ENCODE assay signal across 1 cellular context in the genomic region with DNA sequence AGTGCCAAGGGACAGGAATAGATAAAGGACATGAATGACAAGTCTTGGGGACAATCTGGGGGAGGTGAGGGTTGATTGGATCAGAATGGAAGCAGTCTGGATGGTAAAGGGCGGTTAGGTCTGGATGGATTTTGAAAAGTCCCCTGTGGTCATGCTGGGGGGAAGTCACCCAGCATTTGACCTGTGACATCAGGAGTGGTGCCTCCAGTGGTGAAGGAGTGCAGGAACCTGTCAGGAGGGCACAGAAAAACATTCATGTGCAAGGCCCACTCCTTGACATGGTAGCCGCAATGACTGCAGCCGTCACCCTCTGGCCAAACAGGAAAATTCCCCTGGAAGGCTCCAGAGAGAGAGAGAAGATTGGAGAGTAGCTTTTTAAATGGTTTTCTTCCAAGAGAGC.
TF ChIP-seq lines count a peak whose summit lies in the region.

No MANE protein-coding gene starts in this region.

TF ChIP-seq in WTC11, 78 proteins besides CTCF, POLR2A, EP300 and RAD21 (continued from another document):
- TF ChIP-seq, protein P1, sequence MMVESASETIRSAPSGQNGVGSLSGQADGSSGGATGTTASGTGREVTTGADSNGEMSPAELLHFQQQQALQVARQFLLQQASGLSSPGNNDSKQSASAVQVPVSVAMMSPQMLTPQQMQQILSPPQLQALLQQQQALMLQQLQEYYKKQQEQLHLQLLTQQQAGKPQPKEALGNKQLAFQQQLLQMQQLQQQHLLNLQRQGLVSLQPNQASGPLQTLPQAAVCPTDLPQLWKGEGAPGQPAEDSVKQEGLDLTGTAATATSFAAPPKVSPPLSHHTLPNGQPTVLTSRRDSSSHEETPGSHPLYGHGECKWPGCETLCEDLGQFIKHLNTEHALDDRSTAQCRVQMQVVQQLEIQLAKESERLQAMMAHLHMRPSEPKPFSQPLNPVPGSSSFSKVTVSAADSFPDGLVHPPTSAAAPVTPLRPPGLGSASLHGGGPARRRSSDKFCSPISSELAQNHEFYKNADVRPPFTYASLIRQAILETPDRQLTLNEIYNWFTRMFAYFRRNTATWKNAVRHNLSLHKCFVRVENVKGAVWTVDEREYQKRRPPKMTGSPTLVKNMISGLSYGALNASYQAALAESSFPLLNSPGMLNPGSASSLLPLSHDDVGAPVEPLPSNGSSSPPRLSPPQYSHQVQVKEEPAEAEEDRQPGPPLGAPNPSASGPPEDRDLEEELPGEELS (CRISPR knock-in tag; IDR thresholded peaks at IDR 0.05): no peak
- TF ChIP-seq, protein P2, sequence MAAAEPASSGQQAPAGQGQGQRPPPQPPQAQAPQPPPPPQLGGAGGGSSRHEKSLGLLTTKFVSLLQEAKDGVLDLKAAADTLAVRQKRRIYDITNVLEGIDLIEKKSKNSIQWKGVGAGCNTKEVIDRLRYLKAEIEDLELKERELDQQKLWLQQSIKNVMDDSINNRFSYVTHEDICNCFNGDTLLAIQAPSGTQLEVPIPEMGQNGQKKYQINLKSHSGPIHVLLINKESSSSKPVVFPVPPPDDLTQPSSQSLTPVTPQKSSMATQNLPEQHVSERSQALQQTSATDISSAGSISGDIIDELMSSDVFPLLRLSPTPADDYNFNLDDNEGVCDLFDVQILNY (CRISPR knock-in tag; IDR thresholded peaks at IDR 0.05): no peak
- TF ChIP-seq, protein P3, sequence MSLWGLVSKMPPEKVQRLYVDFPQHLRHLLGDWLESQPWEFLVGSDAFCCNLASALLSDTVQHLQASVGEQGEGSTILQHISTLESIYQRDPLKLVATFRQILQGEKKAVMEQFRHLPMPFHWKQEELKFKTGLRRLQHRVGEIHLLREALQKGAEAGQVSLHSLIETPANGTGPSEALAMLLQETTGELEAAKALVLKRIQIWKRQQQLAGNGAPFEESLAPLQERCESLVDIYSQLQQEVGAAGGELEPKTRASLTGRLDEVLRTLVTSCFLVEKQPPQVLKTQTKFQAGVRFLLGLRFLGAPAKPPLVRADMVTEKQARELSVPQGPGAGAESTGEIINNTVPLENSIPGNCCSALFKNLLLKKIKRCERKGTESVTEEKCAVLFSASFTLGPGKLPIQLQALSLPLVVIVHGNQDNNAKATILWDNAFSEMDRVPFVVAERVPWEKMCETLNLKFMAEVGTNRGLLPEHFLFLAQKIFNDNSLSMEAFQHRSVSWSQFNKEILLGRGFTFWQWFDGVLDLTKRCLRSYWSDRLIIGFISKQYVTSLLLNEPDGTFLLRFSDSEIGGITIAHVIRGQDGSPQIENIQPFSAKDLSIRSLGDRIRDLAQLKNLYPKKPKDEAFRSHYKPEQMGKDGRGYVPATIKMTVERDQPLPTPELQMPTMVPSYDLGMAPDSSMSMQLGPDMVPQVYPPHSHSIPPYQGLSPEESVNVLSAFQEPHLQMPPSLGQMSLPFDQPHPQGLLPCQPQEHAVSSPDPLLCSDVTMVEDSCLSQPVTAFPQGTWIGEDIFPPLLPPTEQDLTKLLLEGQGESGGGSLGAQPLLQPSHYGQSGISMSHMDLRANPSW (CRISPR knock-in tag; conservative IDR thresholded peaks at IDR 0.05; ENCODE audit: low read depth): no peak
- no peak for TF ChIP-seq ATF1 (CRISPR knock-in tag; IDR thresholded peaks at IDR 0.05)
- no peak for TF ChIP-seq GTF2I (CRISPR knock-in tag; conservative IDR thresholded peaks at IDR 0.05)
